In genomic region chrX:1681856-1682255, GRCh38 we compare ENCODE assay signal across 8 cellular contexts.
DNase-seq lines count a peak whose midpoint lies in the region; ATAC-seq lines count a peak whose summit lies in the region.
"Not testable (repeated sequence)": the region's sequence is repeated elsewhere in the genome, so short reads cannot be mapped to it uniquely, and the experiment has no call there.

No MANE protein-coding gene starts in this region.

- H3K9me3 Mint-ChIP-seq in CD4-positive, CD25-positive, alpha-beta regulatory T cell; T-cell; activated CD4-positive, alpha-beta T cell treated with anti-CD3 and anti-CD28 coated beads, Interleukin-2, amount 10 ng/mL, durations not matched to agents 7 days and 5 days; activated T-cell treated with anti-CD3 and anti-CD28 coated beads, Interleukin-2, amount 50 U/mL, for 24 hours; activated naive CD8-positive, alpha-beta T cell treated with anti-CD3 and anti-CD28 coated beads, Interleukin-2, amount 10 ng/mL, durations not matched to agents 7 days and 5 days; stimulated activated effector memory CD8-positive, alpha-beta T cell treated with anti-CD3 and anti-CD28 coated beads, Interleukin-12 subunit alpha, Interleukin-12 subunit beta, amount 100 ng/mL, for 72 hours: not testable (repeated sequence)
- H3K9me3 Mint-ChIP-seq in activated naive CD4-positive, alpha-beta T cell treated with anti-CD3 and anti-CD28 coated beads for 36 hours: peaks cover 23% of the 10 kb centered on the region
- H3K9me3 Mint-ChIP-seq in naive B cell: peaks cover 2 to 16% (median 7%) of the 10 kb centered on the region in 7 donors

- peaks cover 0 to 43% (median 27%) of the 10 kb centered on the region in 4 donors for H3K4me1 Mint-ChIP-seq in CD4-positive, CD25-positive, alpha-beta regulatory T cell
- H3K4me1 Mint-ChIP-seq in T-cell: peaks cover 13 to 23% (median 19%) of the 10 kb centered on the region in 3 donors
- H3K4me1 Mint-ChIP-seq in activated CD4-positive, alpha-beta T cell treated with anti-CD3 and anti-CD28 coated beads, Interleukin-2, amount 10 ng/mL, durations not matched to agents 7 days and 5 days: peaks cover 25% of the 10 kb centered on the region
- H3K4me1 Mint-ChIP-seq in activated T-cell treated with anti-CD3 and anti-CD28 coated beads, Interleukin-2, amount 50 U/mL, for 24 hours (ENCODE audit: low read depth): peaks cover 21% of the 10 kb centered on the region
- H3K4me1 Mint-ChIP-seq in activated naive CD4-positive, alpha-beta T cell treated with anti-CD3 and anti-CD28 coated beads for 36 hours (ENCODE audit: low read depth): peaks cover 30% of the 10 kb centered on the region
- peaks cover 18% of the 10 kb centered on the region for H3K4me1 Mint-ChIP-seq in activated naive CD8-positive, alpha-beta T cell treated with anti-CD3 and anti-CD28 coated beads, Interleukin-2, amount 10 ng/mL, durations not matched to agents 7 days and 5 days
- H3K4me1 Mint-ChIP-seq in naive B cell: peaks cover 9 to 24% (median 15%) of the 10 kb centered on the region in 3 donors
- H3K4me1 Mint-ChIP-seq in stimulated activated effector memory CD8-positive, alpha-beta T cell treated with anti-CD3 and anti-CD28 coated beads, Interleukin-12 subunit alpha, Interleukin-12 subunit beta, amount 100 ng/mL, for 72 hours: peaks cover 40% of the 10 kb centered on the region

- H3K4me3 Mint-ChIP-seq in CD4-positive, CD25-positive, alpha-beta regulatory T cell: peak overlapping the region in 3 of 4 donors; percentile 49 to 74 (median 55)
- H3K4me3 Mint-ChIP-seq in T-cell: peak overlapping the region in 2 of 3 donors; percentile 25
- H3K4me3 Mint-ChIP-seq in activated CD4-positive, alpha-beta T cell treated with anti-CD3 and anti-CD28 coated beads, Interleukin-2, amount 10 ng/mL, durations not matched to agents 7 days and 5 days: peak overlapping the region; percentile 55
- H3K4me3 Mint-ChIP-seq in activated T-cell treated with anti-CD3 and anti-CD28 coated beads, Interleukin-2, amount 50 U/mL, for 24 hours; activated naive CD4-positive, alpha-beta T cell treated with anti-CD3 and anti-CD28 coated beads for 36 hours: not testable (repeated sequence)
- peak overlapping the region; percentile 82 for H3K4me3 Mint-ChIP-seq in activated naive CD8-positive, alpha-beta T cell treated with anti-CD3 and anti-CD28 coated beads, Interleukin-2, amount 10 ng/mL, durations not matched to agents 7 days and 5 days
- peak overlapping the region in 6 of 8 donors; percentile 1 to 80 (median 38) for H3K4me3 Mint-ChIP-seq in naive B cell
- H3K4me3 Mint-ChIP-seq in stimulated activated effector memory CD8-positive, alpha-beta T cell treated with anti-CD3 and anti-CD28 coated beads, Interleukin-12 subunit alpha, Interleukin-12 subunit beta, amount 100 ng/mL, for 72 hours: peak overlapping the region; percentile 66

- H3K4me3 ChIP-seq in CD4-positive, CD25-positive, alpha-beta regulatory T cell (ENCODE audit: low read depth, low read length): not testable (repeated sequence)

- peak in 2 of 3 donors; percentile 29 to 34 for DNase-seq in CD4-positive, CD25-positive, alpha-beta regulatory T cell
- not testable (repeated sequence) for DNase-seq in T-cell; activated CD4-positive, alpha-beta T cell treated with anti-CD3 and anti-CD28 coated beads, Interleukin-2, amount 10 ng/mL, durations not matched to agents 7 days and 5 days; activated T-cell treated with anti-CD3 and anti-CD28 coated beads, Interleukin-2, amount 50 U/mL, for 24 hours; activated naive CD4-positive, alpha-beta T cell treated with anti-CD3 and anti-CD28 coated beads for 36 hours; activated naive CD8-positive, alpha-beta T cell treated with anti-CD3 and anti-CD28 coated beads, Interleukin-2, amount 10 ng/mL, durations not matched to agents 7 days and 5 days; naive B cell; stimulated activated effector memory CD8-positive, alpha-beta T cell treated with anti-CD3 and anti-CD28 coated beads, Interleukin-12 subunit alpha, Interleukin-12 subunit beta, amount 100 ng/mL, for 72 hours (ENCODE audit: low spot score in 2 of 2)

- POLR2A ChIA-PET in T-cell (lab: Charles Lee); activated CD4-positive, alpha-beta T cell treated with anti-CD3 and anti-CD28 coated beads, Interleukin-2, amount 10 ng/mL, durations not matched to agents 7 days and 5 days (lab: Charles Lee); activated naive CD8-positive, alpha-beta T cell treated with anti-CD3 and anti-CD28 coated beads, Interleukin-2, amount 10 ng/mL, durations not matched to agents 7 days and 5 days (lab: Charles Lee): not testable (repeated sequence)

- H3K27ac ChIP-seq in CD4-positive, CD25-positive, alpha-beta regulatory T cell (ENCODE audit: insufficient read depth, low read length, poor library complexity, severe bottlenecking): not testable (repeated sequence)

- H3K36me3 Mint-ChIP-seq in CD4-positive, CD25-positive, alpha-beta regulatory T cell: peaks cover 11% of the 10 kb centered on the region
- H3K36me3 Mint-ChIP-seq in T-cell, naive B cell: not testable (repeated sequence)
- peaks cover 27% of the 10 kb centered on the region for H3K36me3 Mint-ChIP-seq in activated CD4-positive, alpha-beta T cell treated with anti-CD3 and anti-CD28 coated beads, Interleukin-2, amount 10 ng/mL, durations not matched to agents 7 days and 5 days (ENCODE audit: low read depth)
- peaks cover 14% of the 10 kb centered on the region for H3K36me3 Mint-ChIP-seq in activated T-cell treated with anti-CD3 and anti-CD28 coated beads, Interleukin-2, amount 50 U/mL, for 24 hours (ENCODE audit: low read depth)
- H3K36me3 Mint-ChIP-seq in activated naive CD4-positive, alpha-beta T cell treated with anti-CD3 and anti-CD28 coated beads for 36 hours (ENCODE audit: low read depth): peaks cover 38% of the 10 kb centered on the region
- H3K36me3 Mint-ChIP-seq in activated naive CD8-positive, alpha-beta T cell treated with anti-CD3 and anti-CD28 coated beads, Interleukin-2, amount 10 ng/mL, durations not matched to agents 7 days and 5 days: peaks cover 47% of the 10 kb centered on the region
- peaks cover 37% of the 10 kb centered on the region for H3K36me3 Mint-ChIP-seq in stimulated activated effector memory CD8-positive, alpha-beta T cell treated with anti-CD3 and anti-CD28 coated beads, Interleukin-12 subunit alpha, Interleukin-12 subunit beta, amount 100 ng/mL, for 72 hours

- H3K27me3 ChIP-seq in CD4-positive, CD25-positive, alpha-beta regulatory T cell (ENCODE audit: control insufficient read depth, insufficient read depth, low read length): not testable (repeated sequence)

- intact Hi-C loops in activated naive CD4-positive, alpha-beta T cell treated with anti-CD3 and anti-CD28 coated beads for 36 hours (cut with micrococcal nuclease): not testable (repeated sequence)

- CTCF ChIA-PET in T-cell (lab: Charles Lee); activated CD4-positive, alpha-beta T cell treated with anti-CD3 and anti-CD28 coated beads, Interleukin-2, amount 10 ng/mL, durations not matched to agents 7 days and 5 days (lab: Charles Lee); activated naive CD4-positive, alpha-beta T cell treated with anti-CD3 and anti-CD28 coated beads for 36 hours (lab: Charles Lee): not testable (repeated sequence)

- H3K27me3 Mint-ChIP-seq in CD4-positive, CD25-positive, alpha-beta regulatory T cell; T-cell; activated CD4-positive, alpha-beta T cell treated with anti-CD3 and anti-CD28 coated beads, Interleukin-2, amount 10 ng/mL, durations not matched to agents 7 days and 5 days; activated T-cell treated with anti-CD3 and anti-CD28 coated beads, Interleukin-2, amount 50 U/mL, for 24 hours; activated naive CD4-positive, alpha-beta T cell treated with anti-CD3 and anti-CD28 coated beads for 36 hours (ENCODE audit: low read depth); activated naive CD8-positive, alpha-beta T cell treated with anti-CD3 and anti-CD28 coated beads, Interleukin-2, amount 10 ng/mL, durations not matched to agents 7 days and 5 days; naive B cell: not testable (repeated sequence)

- peak overlapping the region; percentile 88 to 97 (median 91) for H3K27ac Mint-ChIP-seq in CD4-positive, CD25-positive, alpha-beta regulatory T cell
- H3K27ac Mint-ChIP-seq in T-cell (peak overlapping the region; percentile 15 to 72), naive B cell (peak overlapping the region; percentile 47 to 98 (median 94))
- H3K27ac Mint-ChIP-seq in activated CD4-positive, alpha-beta T cell treated with anti-CD3 and anti-CD28 coated beads, Interleukin-2, amount 10 ng/mL, durations not matched to agents 7 days and 5 days: peak overlapping the region; percentile 86
- H3K27ac Mint-ChIP-seq in activated T-cell treated with anti-CD3 and anti-CD28 coated beads, Interleukin-2, amount 50 U/mL, for 24 hours: peak overlapping the region; percentile 71
- peak overlapping the region; percentile 73 for H3K27ac Mint-ChIP-seq in activated naive CD4-positive, alpha-beta T cell treated with anti-CD3 and anti-CD28 coated beads for 36 hours
- H3K27ac Mint-ChIP-seq in activated naive CD8-positive, alpha-beta T cell treated with anti-CD3 and anti-CD28 coated beads, Interleukin-2, amount 10 ng/mL, durations not matched to agents 7 days and 5 days: peak overlapping the region; percentile 89
- peak overlapping the region; percentile 95 for H3K27ac Mint-ChIP-seq in stimulated activated effector memory CD8-positive, alpha-beta T cell treated with anti-CD3 and anti-CD28 coated beads, Interleukin-12 subunit alpha, Interleukin-12 subunit beta, amount 100 ng/mL, for 72 hours

- H3K4me1 ChIP-seq in CD4-positive, CD25-positive, alpha-beta regulatory T cell (ENCODE audit: control insufficient read depth, insufficient read depth, low read length, poor library complexity, severe bottlenecking): not testable (repeated sequence)

- not testable (repeated sequence) for ATAC-seq in CD4-positive, CD25-positive, alpha-beta regulatory T cell (ENCODE audit: low read depth in 2 of 2); T-cell (replicated peaks in 1 of 4); activated naive CD8-positive, alpha-beta T cell treated with anti-CD3 and anti-CD28 coated beads, Interleukin-2, amount 10 ng/mL, durations not matched to agents 7 days and 5 days (ENCODE audit: low read depth); stimulated activated effector memory CD8-positive, alpha-beta T cell treated with anti-CD3 and anti-CD28 coated beads, Interleukin-12 subunit alpha, Interleukin-12 subunit beta, amount 100 ng/mL, for 72 hours
- ATAC-seq in naive B cell (ENCODE audit: low read depth in 2 of 2): peak in 1 of 2 donors; percentile 52

- H3K9me3 ChIP-seq in CD4-positive, CD25-positive, alpha-beta regulatory T cell (ENCODE audit: control insufficient read depth in 2 of 2, low read length in 2 of 2): not testable (repeated sequence)

- not testable (repeated sequence) for H3K36me3 ChIP-seq in CD4-positive, CD25-positive, alpha-beta regulatory T cell (ENCODE audit: control insufficient read depth, insufficient read depth, low read length)

Comparison
In these comparisons a context has a peak if more than half of its experiments do, and no peak if none do; other contexts are left out.
1. H3K27ac Mint-ChIP-seq: peak in every context shown above with its lines; median percentile 95 in stimulated activated effector memory CD8-positive, alpha-beta T cell treated with anti-CD3 and anti-CD28 coated beads, Interleukin-12 subunit alpha, Interleukin-12 subunit beta, amount 100 ng/mL, for 72 hours; 94 in naive B cell; 91 in CD4-positive, CD25-positive, alpha-beta regulatory T cell; 89 in activated naive CD8-positive, alpha-beta T cell treated with anti-CD3 and anti-CD28 coated beads, Interleukin-2, amount 10 ng/mL, durations not matched to agents 7 days and 5 days; 86 in activated CD4-positive, alpha-beta T cell treated with anti-CD3 and anti-CD28 coated beads, Interleukin-2, amount 10 ng/mL, durations not matched to agents 7 days and 5 days; 73 in activated naive CD4-positive, alpha-beta T cell treated with anti-CD3 and anti-CD28 coated beads for 36 hours; 71 in activated T-cell treated with anti-CD3 and anti-CD28 coated beads, Interleukin-2, amount 50 U/mL, for 24 hours; 44 in T-cell.